In the genomic region with DNA sequence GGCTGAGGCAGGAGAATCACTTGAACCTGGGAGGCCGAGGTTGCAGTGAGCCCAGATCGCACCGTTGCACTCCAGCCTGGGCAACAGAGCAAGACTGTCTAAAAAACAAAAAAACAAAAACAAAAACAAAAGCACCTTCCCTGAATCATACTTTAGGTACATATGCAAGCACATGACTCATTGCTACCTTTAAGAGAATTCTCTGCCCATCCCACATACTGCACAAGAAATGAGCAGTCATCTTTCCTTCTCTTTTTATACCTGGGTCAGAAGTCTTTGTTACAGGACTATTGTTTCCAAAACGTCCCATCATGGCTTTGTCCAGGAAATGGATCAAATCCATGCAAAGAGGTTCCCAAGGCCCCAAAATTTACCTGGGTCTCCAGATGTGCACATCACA, we compare ENCODE assay signal across 15 cellular contexts. TPM values are rescaled to one million over a fixed set of nuclear protein-coding genes. Genes with fewer than 3 reads are reported as not detected.
A peak's percentile ranks its signal among the peaks of the same experiment; 100 is the strongest.
DNase-seq lines count a peak whose midpoint lies in the region; ATAC-seq and TF ChIP-seq lines count a peak whose summit lies in the region.
"Had no signal": no experiment of that assay in that cellular context is flagged by ENCODE, and none has a peak within 500 bp of the region (broad histone marks: within the 10 kb centered on the region; RNA-seq: fewer than 3 reads in every experiment).

No MANE protein-coding gene starts in this region.

- POLR2A ChIA-PET in activated CD8-positive, alpha-beta T cell treated with anti-CD3 and anti-CD28 coated beads for 36 hours (lab: Charles Lee), result no interaction called here

- H3K36me3 Mint-ChIP-seq in activated CD8-positive, alpha-beta T cell treated with anti-CD3 and anti-CD28 coated beads for 36 hours (ENCODE audit: low read depth), result no peaks in the 10 kb centered on the region
- H3K36me3 Mint-ChIP-seq: CD4-positive, alpha-beta memory T cell had no signal

- H3K4me3 ChIP-seq in mammary epithelial cell (replicated peaks in 1 of 3; ENCODE audit: insufficient read depth in 1 of 3, low read depth in 2 of 3, low read length in 3 of 3) (no peak overlapping the region), HAP-1 (no peak overlapping the region)
- H3K4me3 ChIP-seq: GM12878 had no signal

- H2AFZ ChIP-seq in mammary epithelial cell (ENCODE audit: low read depth, low read length), result no peak overlapping the region

- TF ChIP-seq CTCF in mammary epithelial cell (conservative IDR thresholded peaks at IDR 0.05 in 1 of 2, IDR thresholded peaks at IDR 0.05 in 1 of 2; ENCODE audit: extremely low read depth in 1 of 2, insufficient read depth in 1 of 2, low read depth in 1 of 2, low read length in 2 of 2) (no peak), foreskin keratinocyte (conservative IDR thresholded peaks at IDR 0.05) (no peak)
- no peak for TF ChIP-seq CTCF in activated CD8-positive, alpha-beta T cell treated with anti-CD3 and anti-CD28 coated beads for 36 hours (IDR thresholded peaks at IDR 0.05)

- no peaks in the 10 kb centered on the region for H4K20me1 ChIP-seq in mammary epithelial cell (ENCODE audit: insufficient read depth, low read length)

- H3K4me1 Mint-ChIP-seq in activated CD8-positive, alpha-beta T cell treated with anti-CD3 and anti-CD28 coated beads for 36 hours (ENCODE audit: low read depth), result no peaks in the 10 kb centered on the region
- H3K4me1 Mint-ChIP-seq: CD4-positive, alpha-beta memory T cell had no signal

- intact Hi-C loops in mammary epithelial cell (cut with micrococcal nuclease), result no loop called here
- intact Hi-C loops in activated CD8-positive, alpha-beta T cell treated with anti-CD3 and anti-CD28 coated beads for 36 hours (cut with micrococcal nuclease), result no loop called here

- peaks cover 11% of the 10 kb centered on the region for H3K4me1 ChIP-seq in mammary epithelial cell (ENCODE audit: insufficient read depth, low read length)
- peaks cover 8% of the 10 kb centered on the region for H3K4me1 ChIP-seq in foreskin keratinocyte
- no peaks in the 10 kb centered on the region for H3K4me1 ChIP-seq in HAP-1
- H3K4me1 ChIP-seq: BE2C had no signal

- H3K79me2 ChIP-seq in mammary epithelial cell (ENCODE audit: insufficient read depth, low read length), result no peaks in the 10 kb centered on the region

- dilution Hi-C loops in mammary epithelial cell (cut with HindIII; ENCODE audit: low sequenced_read_pairs), result no loop called here

- H3K9me3 Mint-ChIP-seq in activated CD8-positive, alpha-beta T cell treated with anti-CD3 and anti-CD28 coated beads for 36 hours, result no peaks in the 10 kb centered on the region
- H3K9me3 Mint-ChIP-seq: CD4-positive, alpha-beta memory T cell; H9 had no signal

- ATAC-seq in foreskin keratinocyte (peak; percentile 90), GM18861 (IDR thresholded peaks at IDR 0.05; ENCODE audit: unreplicated experiment) (no peak), HG02759 (IDR thresholded peaks at IDR 0.05; ENCODE audit: unreplicated experiment) (no peak)
- no peak for ATAC-seq in activated CD8-positive, alpha-beta T cell treated with anti-CD3 and anti-CD28 coated beads for 36 hours
- ATAC-seq: GM12878 had no signal

- peaks cover under 1% of the 10 kb centered on the region for H3K27me3 Mint-ChIP-seq in activated CD8-positive, alpha-beta T cell treated with anti-CD3 and anti-CD28 coated beads for 36 hours

- no peak overlapping the region for H3K27ac ChIP-seq in mammary epithelial cell (ENCODE audit: insufficient read depth, low read depth, low read length)
- no peak overlapping the region for H3K27ac ChIP-seq in foreskin keratinocyte
- H3K27ac ChIP-seq: C4-2B had no signal

- H3K9ac ChIP-seq in mammary epithelial cell (ENCODE audit: insufficient read depth, low read length), result no peak overlapping the region

- no peaks in the 10 kb centered on the region for H3K27me3 ChIP-seq in mammary epithelial cell (ENCODE audit: insufficient read depth, low read length)
- H3K27me3 ChIP-seq in foreskin keratinocyte, result no peaks in the 10 kb centered on the region
- H3K27me3 ChIP-seq in HAP-1 (ENCODE audit: low read depth), result peaks cover 10% of the 10 kb centered on the region

- in situ Hi-C loops in mammary epithelial cell (cut with MboI; ENCODE audit: low sequenced_read_pairs in 2 of 2), result loop anchor here in 1 of 2 donors (5.0 kb wide), 1 partner anchor 74 kb away; no protein-coding TSS in a partner anchor
- in situ Hi-C loops in HAP-1 (cut with MboI; ENCODE audit: low sequenced_read_pairs), result no loop called here

- H3K9me3 ChIP-seq in mammary epithelial cell (replicated peaks; ENCODE audit: insufficient read depth, low read length), result no peaks in the 10 kb centered on the region
- H3K9me3 ChIP-seq in HAP-1, result no peaks in the 10 kb centered on the region
- H3K9me3 ChIP-seq: BE2C had no signal

- no peak overlapping the region for H3K4me2 ChIP-seq in mammary epithelial cell (ENCODE audit: insufficient read depth, low read depth, low read length)

- WGBS in mammary epithelial cell (ENCODE audit: low coverage, missing lambda C conversion rate), result 74% methylated on average over 4 of the region's 4 CpGs

- BruUV-seq in mammary epithelial cell (replicated peaks; lab: Mats Ljungman, UMichigan), result no TSS peak

- no peaks in the 10 kb centered on the region for H3K36me3 ChIP-seq in mammary epithelial cell (ENCODE audit: insufficient read depth, low read length)
- H3K36me3 ChIP-seq in HAP-1 (replicated peaks), result no peaks in the 10 kb centered on the region
- H3K36me3 ChIP-seq: BE2C had no signal

- no peak overlapping the region for H3K4me3 Mint-ChIP-seq in activated CD8-positive, alpha-beta T cell treated with anti-CD3 and anti-CD28 coated beads for 36 hours
- H3K4me3 Mint-ChIP-seq: CD4-positive, alpha-beta memory T cell; H9 had no signal

- DNase-seq in LoVo (ENCODE audit: low spot score), result peak; percentile 18
- peak; percentile 58 for DNase-seq in mammary epithelial cell
- DNase-seq in foreskin keratinocyte, result peak in 1 of 2 donors; percentile 63
- no peak for DNase-seq in HAP-1 (ENCODE audit: low spot score in 2 of 2)
- DNase-seq in activated CD8-positive, alpha-beta T cell treated with anti-CD3 and anti-CD28 coated beads for 36 hours, result no peak
- DNase-seq: BE2C; CD4-positive, alpha-beta memory T cell; DMS79; GOT3; H9 had no signal

- H3K27ac Mint-ChIP-seq in activated CD8-positive, alpha-beta T cell treated with anti-CD3 and anti-CD28 coated beads for 36 hours, result no peak overlapping the region
- H3K27ac Mint-ChIP-seq: CD4-positive, alpha-beta memory T cell had no signal

- CTCF ChIA-PET in mammary epithelial cell (lab: Charles Lee; ENCODE audit: low non-redundant PET), result no interaction called here
- CTCF ChIA-PET in activated CD8-positive, alpha-beta T cell treated with anti-CD3 and anti-CD28 coated beads for 36 hours (lab: Charles Lee), result interaction anchor here (1.1 kb wide), 1 partner anchor 73 kb away, joined by 3 read pairs; no protein-coding TSS in a partner anchor

RNA-seq across cellular contexts. Expression of a gene that starts 21.5 kb away (rescaled TPM):
- total RNA-seq in mammary epithelial cell (1 to 10 TPM; 1.0 to 1.7 TPM), foreskin keratinocyte (0.21 and 0.31 TPM in 2 replicates)
- polyA plus RNA-seq in mammary epithelial cell (4.7 TPM), foreskin keratinocyte (0.21 and 0.49 TPM in 2 replicates)
- polyA minus RNA-seq in mammary epithelial cell, result 0.83 TPM
- not detected for total RNA-seq in activated CD8-positive, alpha-beta T cell treated with anti-CD3 and anti-CD28 coated beads for 36 hours
- total RNA-seq: CD4-positive, alpha-beta memory T cell; G401; GM12878; H9 had no signal
- polyA plus RNA-seq: CD4-positive, alpha-beta memory T cell; GM12878 had no signal

RNA-seq across cellular contexts. Expression of a gene that starts 43.1 kb away (rescaled TPM):
- total RNA-seq in mammary epithelial cell, result not detected
- not detected for polyA plus RNA-seq in mammary epithelial cell
- polyA minus RNA-seq in mammary epithelial cell, result not detected
- not detected in 2 replicates for total RNA-seq in foreskin keratinocyte
- polyA plus RNA-seq in foreskin keratinocyte, result not detected in 2 replicates
- not detected for total RNA-seq in activated CD8-positive, alpha-beta T cell treated with anti-CD3 and anti-CD28 coated beads for 36 hours
- total RNA-seq: CD4-positive, alpha-beta memory T cell; G401; GM12878; H9 had no signal
- polyA plus RNA-seq: CD4-positive, alpha-beta memory T cell had no signal

RNA-seq across cellular contexts. Expression of a gene that starts 47.0 kb away (rescaled TPM):
- total RNA-seq in mammary epithelial cell, result 100 to 1,000 TPM in 1 of 2 donors, 10 to 100 TPM in 1; 78.9 to 137 TPM
- polyA plus RNA-seq in mammary epithelial cell, result 286 TPM
- polyA minus RNA-seq in mammary epithelial cell, result 117 TPM
- 82.0 and 89.5 TPM in 2 replicates for total RNA-seq in foreskin keratinocyte
- polyA plus RNA-seq in foreskin keratinocyte, result 113 and 132 TPM in 2 replicates
- 100 to 1,000 TPM; 106 to 108 TPM for total RNA-seq in activated CD8-positive, alpha-beta T cell treated with anti-CD3 and anti-CD28 coated beads for 36 hours

Comparison
In these comparisons a context has a peak if more than half of its experiments do, and no peak if none do; other contexts are left out.
1. DNase-seq: peak in LoVo (single experiment) and mammary epithelial cell (single experiment); none in HAP-1 (0 of 2) and activated CD8-positive, alpha-beta T cell treated with anti-CD3 and anti-CD28 coated beads for 36 hours (single experiment).